7 cellular contexts compared by ENCODE assay signal in the genomic region with DNA sequence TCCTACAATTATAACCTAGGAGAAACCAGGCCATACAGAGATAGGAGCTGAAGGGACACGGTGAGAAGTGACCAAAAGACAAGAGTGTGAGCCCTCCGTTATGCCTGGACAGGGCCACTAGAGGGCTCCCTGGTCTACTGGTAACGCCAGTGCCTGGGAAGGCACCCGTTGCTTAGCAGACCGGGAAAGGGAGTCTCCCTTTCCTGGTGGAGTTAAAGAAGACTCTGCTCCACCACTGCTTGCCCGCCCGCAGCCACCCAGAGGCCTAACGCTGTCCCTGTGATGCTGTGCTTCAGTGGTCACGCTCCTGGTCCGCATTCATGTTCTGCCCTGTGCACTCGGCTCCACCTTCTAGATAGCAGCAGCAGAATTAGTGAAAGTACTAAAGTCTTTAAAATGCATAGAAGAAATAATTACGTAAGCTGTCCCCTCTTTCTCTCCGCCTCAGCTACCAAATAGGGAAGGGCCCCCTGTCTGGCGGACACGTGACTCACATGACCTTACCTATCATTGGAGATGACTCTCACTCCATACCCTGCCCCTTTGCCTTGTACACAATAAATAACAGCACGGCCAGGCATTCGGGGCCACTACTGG. TPM values are rescaled to one million over a fixed set of nuclear protein-coding genes. Genes with fewer than 3 reads are reported as not detected.
DNase-seq lines count a peak whose midpoint lies in the region; FAIRE-seq and TF ChIP-seq lines count a peak whose summit lies in the region.

No MANE protein-coding gene starts in this region.

- no peaks in the 10 kb centered on the region for H3K9me3 ChIP-seq in neural progenitor cell (ENCODE audit: low read depth)

- peak; percentile 80 for FAIRE-seq in GM12892 (lab: Jason Lieb, UNC)

- no peaks in the 10 kb centered on the region for H3K36me3 Mint-ChIP-seq in neural progenitor cell

- peaks cover 5% of the 10 kb centered on the region for H3K4me1 Mint-ChIP-seq in neural progenitor cell

- no peaks in the 10 kb centered on the region for H3F3A ChIP-seq in neural progenitor cell (ENCODE audit: low read depth)

- no peak for DNase-seq in GM12892 (ENCODE audit: insufficient read length)
- peak; percentile 56 for DNase-seq in LNCaP clone FGC (ENCODE audit: low read depth)
- peak; percentile 81 for DNase-seq in RPMI8226
- peak; percentile 51 for DNase-seq in activated effector memory CD4-positive, alpha-beta T cell treated with Interleukin-2 at 50 U/mL for 16 hours
- peak; percentile 71 to 92 for DNase-seq in foreskin fibroblast
- peak; percentile 93 for DNase-seq in neural progenitor cell (ENCODE audit: low spot score)
- peak; percentile 79 for DNase-seq in stromal cell of bone marrow (ENCODE audit: low read depth)

- peak overlapping the region; percentile 31 for H2AFZ ChIP-seq in neural progenitor cell (replicated peaks)

- peaks cover 2% of the 10 kb centered on the region for H3K9me3 Mint-ChIP-seq in neural progenitor cell

- H3K4me3 ChIP-seq in LNCaP clone FGC (ENCODE audit: low read depth, low read length) (no peak overlapping the region), foreskin fibroblast (ENCODE audit: low read depth in 1 of 2, low read length in 2 of 2) (peak overlapping the region in 1 of 2 donors; percentile 23), neural progenitor cell (no peak overlapping the region)

- no peaks in the 10 kb centered on the region for H3K79me2 ChIP-seq in neural progenitor cell (ENCODE audit: low read depth)

- H3K4me3 Mint-ChIP-seq in neural progenitor cell, result peak overlapping the region; percentile 30

- TF ChIP-seq POLR2A in GM12892 (IDR thresholded peaks at IDR 0.05; ENCODE audit: low read depth, low read length), result no peak

- H3K27ac ChIP-seq in neural progenitor cell, result no peak overlapping the region

- H3K36me3 ChIP-seq in neural progenitor cell, result no peaks in the 10 kb centered on the region

- no peaks in the 10 kb centered on the region for H3K27me3 ChIP-seq in neural progenitor cell

- H3K9ac ChIP-seq in neural progenitor cell, result no peak overlapping the region

- H3K4me2 ChIP-seq in neural progenitor cell, result peak overlapping the region; percentile 32

- H3K27me3 Mint-ChIP-seq in neural progenitor cell (ENCODE audit: insufficient read depth, low read depth), result peaks cover 2% of the 10 kb centered on the region

- no peaks in the 10 kb centered on the region for H3K4me1 ChIP-seq in neural progenitor cell

- peak; percentile 91 for TF ChIP-seq CTCF in LNCaP clone FGC (IDR thresholded peaks at IDR 0.05; ENCODE audit: control insufficient read depth, extremely low read depth, insufficient read depth)
- peak; percentile 93 for TF ChIP-seq CTCF in foreskin fibroblast (IDR thresholded peaks at IDR 0.05; ENCODE audit: low read depth, low read length)
- TF ChIP-seq CTCF in neural progenitor cell (IDR thresholded peaks at IDR 0.05), result peak; percentile 76

- H4K20me1 ChIP-seq in neural progenitor cell (ENCODE audit: low read depth), result no peaks in the 10 kb centered on the region

- H3K27ac Mint-ChIP-seq in neural progenitor cell, result no peak overlapping the region

RNA-seq across cellular contexts. Expression of a gene that starts 32.5 kb away (rescaled TPM):
- 34.8 TPM for polyA plus RNA-seq in GM12892 (2012; ENCODE audit: missing spikeins)
- 73.4 and 87.6 TPM in 2 replicates for total RNA-seq in neural progenitor cell (ENCODE audit: low replicate concordance)

RNA-seq across cellular contexts. Expression of a gene that starts 34.8 kb away (rescaled TPM):
- polyA plus RNA-seq in GM12892 (2012; ENCODE audit: missing spikeins), result not detected
- 0.31 TPM in 1 of 2 replicates, not detected in the other for total RNA-seq in neural progenitor cell (ENCODE audit: low replicate concordance)
